21 cellular contexts compared by ENCODE assay signal in genomic region chr4:6561706-6562371, GRCh38. TPM values are rescaled to one million over a fixed set of nuclear protein-coding genes. Genes with fewer than 3 reads are reported as not detected.
DNase-seq lines count a peak whose midpoint lies in the region; ATAC-seq and TF ChIP-seq lines count a peak whose summit lies in the region.
"Had no signal": no experiment of that assay in that cellular context is flagged by ENCODE, and none has a peak within 500 bp of the region (broad histone marks: within the 10 kb centered on the region; RNA-seq: fewer than 3 reads in every experiment).

No MANE protein-coding gene starts in this region.

- H4K20me1 ChIP-seq in osteoblast (ENCODE audit: insufficient read depth, low read length) = no peaks in the 10 kb centered on the region

- no peak for DNase-seq in activated naive CD8-positive, alpha-beta T cell treated with anti-CD3 and anti-CD28 coated beads, Interleukin-2, amount 50 U/mL, for 24 hours
- DNase-seq in NCI-H146 treated with DMSO at 0.1 percent for 48 hours (lab: John Stamatoyannopoulos, UW; ENCODE audit: unreplicated experiment) (peak; percentile 8), dorsolateral prefrontal cortex (no peak), osteoblast (ENCODE audit: insufficient read length, low spot score, missing footprints) (peak; percentile 88), D341Med (ENCODE audit: low spot score) (no peak)
- DNase-seq: ACHN; activated CD4-positive, alpha-beta T cell treated with anti-CD3 and anti-CD28 coated beads, Interleukin-2, amount 50 U/mL, for 1 hour; H9; KG1; NCI-H1048; RPMI8226; stimulated activated CD4-positive, alpha-beta T cell treated with anti-CD3 and anti-CD28 coated beads, Interleukin-4, amount 100 ng/mL, for 4 hours; SW 1271 had no signal

- H3K4me1 Mint-ChIP-seq in activated naive CD8-positive, alpha-beta T cell (ENCODE audit: low read depth) = peaks cover 8% of the 10 kb centered on the region
- no peaks in the 10 kb centered on the region for H3K4me1 Mint-ChIP-seq in activated naive CD8-positive, alpha-beta T cell treated with anti-CD3 and anti-CD28 coated beads, Interleukin-2, amount 50 U/mL, for 24 hours
- H3K4me1 Mint-ChIP-seq: activated naive CD4-positive, alpha-beta T cell treated with anti-CD3 and anti-CD28 coated beads, Interleukin-2, amount 50 U/mL, for 24 hours had no signal

- H3K79me2 ChIP-seq in osteoblast (ENCODE audit: insufficient read depth, low read length) = no peaks in the 10 kb centered on the region

- no peaks in the 10 kb centered on the region for H3K9me3 ChIP-seq in osteoblast (ENCODE audit: low read depth, low read length)
- H3K9me3 ChIP-seq: esophagus muscularis mucosa, prostate gland had no signal

- H3K36me3 ChIP-seq in osteoblast (ENCODE audit: insufficient read depth, low read length) = no peaks in the 10 kb centered on the region
- H3K36me3 ChIP-seq: cardiac muscle cell, esophagus muscularis mucosa, prostate gland had no signal

- H3K27ac ChIP-seq in dorsolateral prefrontal cortex (peak overlapping the region in 38 of 59 donors; percentile 1 to 90 (median 62)), osteoblast (ENCODE audit: low read depth, low read length) (no peak overlapping the region)
- H3K27ac ChIP-seq: cardiac muscle cell, esophagus muscularis mucosa, prostate gland had no signal

- no peak for ATAC-seq in activated naive CD8-positive, alpha-beta T cell treated with anti-CD3 and anti-CD28 coated beads, Interleukin-2, amount 50 U/mL, for 24 hours
- ATAC-seq in HG02571 (IDR thresholded peaks at IDR 0.05; ENCODE audit: unreplicated experiment) (no peak), GM18498 (IDR thresholded peaks at IDR 0.05; ENCODE audit: unreplicated experiment) (no peak)

- H3K9me3 Mint-ChIP-seq in activated naive CD8-positive, alpha-beta T cell (ENCODE audit: low read depth) = no peaks in the 10 kb centered on the region
- no peaks in the 10 kb centered on the region for H3K9me3 Mint-ChIP-seq in activated naive CD8-positive, alpha-beta T cell treated with anti-CD3 and anti-CD28 coated beads, Interleukin-2, amount 50 U/mL, for 24 hours
- H3K9me3 Mint-ChIP-seq: activated naive CD4-positive, alpha-beta T cell treated with anti-CD3 and anti-CD28 coated beads, Interleukin-2, amount 50 U/mL, for 24 hours; H9 had no signal

- H3K27ac Mint-ChIP-seq in activated naive CD8-positive, alpha-beta T cell = no peak overlapping the region
- H3K27ac Mint-ChIP-seq in activated naive CD8-positive, alpha-beta T cell treated with anti-CD3 and anti-CD28 coated beads, Interleukin-2, amount 50 U/mL, for 24 hours = no peak overlapping the region
- H3K27ac Mint-ChIP-seq: activated naive CD4-positive, alpha-beta T cell treated with anti-CD3 and anti-CD28 coated beads, Interleukin-2, amount 50 U/mL, for 24 hours; H9 had no signal

- peak overlapping the region; percentile 59 for H3K4me3 Mint-ChIP-seq in activated naive CD8-positive, alpha-beta T cell
- no peak overlapping the region for H3K4me3 Mint-ChIP-seq in activated naive CD8-positive, alpha-beta T cell treated with anti-CD3 and anti-CD28 coated beads, Interleukin-2, amount 50 U/mL, for 24 hours

- H3K27me3 Mint-ChIP-seq in activated naive CD8-positive, alpha-beta T cell = peaks cover 30% of the 10 kb centered on the region
- peaks cover 57% of the 10 kb centered on the region for H3K27me3 Mint-ChIP-seq in activated naive CD8-positive, alpha-beta T cell treated with anti-CD3 and anti-CD28 coated beads, Interleukin-2, amount 50 U/mL, for 24 hours

- H3K36me3 Mint-ChIP-seq in activated naive CD8-positive, alpha-beta T cell = no peaks in the 10 kb centered on the region
- H3K36me3 Mint-ChIP-seq in activated naive CD8-positive, alpha-beta T cell treated with anti-CD3 and anti-CD28 coated beads, Interleukin-2, amount 50 U/mL, for 24 hours (ENCODE audit: low read depth) = no peaks in the 10 kb centered on the region
- H3K36me3 Mint-ChIP-seq: activated naive CD4-positive, alpha-beta T cell treated with anti-CD3 and anti-CD28 coated beads, Interleukin-2, amount 50 U/mL, for 24 hours had no signal

- no peak overlapping the region for H2AFZ ChIP-seq in osteoblast (ENCODE audit: low read length)

- H3K4me3 ChIP-seq in dorsolateral prefrontal cortex = peak overlapping the region in 50 of 59 donors; percentile 12 to 76 (median 64)
- no peak overlapping the region for H3K4me3 ChIP-seq in osteoblast (ENCODE audit: insufficient read depth, low read length)
- H3K4me3 ChIP-seq: cardiac muscle cell, prostate gland, smooth muscle cell had no signal

- TF ChIP-seq CTCF in dorsolateral prefrontal cortex (IDR thresholded peaks at IDR 0.05 in 54 of 56, conservative IDR thresholded peaks at IDR 0.05 in 2 of 56; ENCODE audit: low read depth in 1 of 56, partially characterized antibody in 56 of 56) (no peak), osteoblast (IDR thresholded peaks at IDR 0.05; ENCODE audit: extremely low read depth, low read depth, low read length) (no peak)

- H3K27me3 ChIP-seq in dorsolateral prefrontal cortex (peaks cover 0 to 29% (median 4%) of the 10 kb centered on the region in 45 donors), osteoblast (ENCODE audit: insufficient read depth, low read length) (peaks cover 80% of the 10 kb centered on the region)

- no peaks in the 10 kb centered on the region for H3K4me1 ChIP-seq in osteoblast (ENCODE audit: insufficient read depth, low read length)

- no peak overlapping the region for H3K4me2 ChIP-seq in osteoblast (ENCODE audit: insufficient read depth, low read length)
- H3K4me2 ChIP-seq: smooth muscle cell had no signal

- intact Hi-C loops in dorsolateral prefrontal cortex (cut with DNase I) = no loop called here

RNA-seq across cellular contexts. Expression of gene MAN2B2, which starts 13.2 kb away (rescaled TPM):
- total RNA-seq in dorsolateral prefrontal cortex (10 to 100 TPM; 22.1 to 45.0 (median 34.3) TPM), osteoblast (26.8 and 28.2 TPM in 2 replicates)

Comparison
In these comparisons a context has a peak if more than half of its experiments do, and no peak if none do; other contexts are left out.
1. DNase-seq: peak in NCI-H146 treated with DMSO at 0.1 percent for 48 hours (single experiment) and osteoblast (single experiment); none in activated naive CD8-positive, alpha-beta T cell treated with anti-CD3 and anti-CD28 coated beads, Interleukin-2, amount 50 U/mL, for 24 hours (single experiment), dorsolateral prefrontal cortex (0 of 10) and D341Med (single experiment).